Comparison of ENCODE assay signal across 8 cellular contexts in the genomic region with DNA sequence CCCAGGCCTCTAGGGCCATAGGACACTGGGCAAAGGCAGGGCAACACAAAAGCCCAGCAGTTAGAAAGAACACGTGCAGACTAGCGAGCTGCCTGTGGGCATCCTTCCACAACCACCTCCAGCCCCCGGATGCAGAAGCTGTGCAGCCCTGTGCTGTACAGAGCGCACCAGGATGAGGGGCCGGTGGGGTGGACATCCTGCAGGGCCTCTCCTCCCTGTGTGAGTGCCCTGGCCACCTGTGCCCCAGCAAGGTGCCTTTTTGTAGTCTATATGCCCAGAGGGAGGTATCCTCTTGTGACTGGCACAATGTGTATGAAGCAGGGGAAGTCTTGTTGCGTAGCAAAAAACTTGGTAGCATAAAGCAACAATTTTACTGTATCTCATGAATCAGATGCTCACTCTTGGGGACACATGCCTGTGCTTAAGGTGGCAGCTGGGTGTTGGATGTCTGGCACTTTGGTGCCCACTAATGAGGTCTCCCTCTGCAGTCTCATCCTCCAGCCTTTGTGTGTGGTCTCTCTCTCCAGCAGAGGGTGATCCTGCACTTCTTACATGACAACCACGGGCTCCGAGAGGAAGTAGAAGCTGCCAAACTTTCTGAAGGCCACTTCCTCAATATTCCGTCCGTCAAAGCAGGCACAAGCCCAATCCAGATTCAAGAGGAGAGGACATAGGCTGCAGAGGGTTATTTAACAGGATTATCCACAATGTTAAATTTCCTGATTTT. TPM values are rescaled to one million over a fixed set of nuclear protein-coding genes. Genes with fewer than 3 reads are reported as not detected.
DNase-seq lines count a peak whose midpoint lies in the region; ATAC-seq, FAIRE-seq and TF ChIP-seq lines count a peak whose summit lies in the region.

No MANE protein-coding gene starts in this region.

- DNase-seq in DMS 273 (lab: John Stamatoyannopoulos, UW; ENCODE audit: unreplicated experiment) = peak; percentile 82
- peak; percentile 45 for DNase-seq in SW480 (ENCODE audit: low spot score)
- peak; percentile 65 for DNase-seq in bronchial epithelial cell (ENCODE audit: low read depth)
- DNase-seq in kidney = no peak
- peak; percentile 8 to 61 (median 54) for DNase-seq in stimulated activated naive CD4-positive, alpha-beta T cell (lab: John Stamatoyannopoulos, UW)
- no peak for DNase-seq in DMS79 treated with DMSO at 0.1 percent for 48 hours (lab: John Stamatoyannopoulos, UW)

- no peak overlapping the region for H3K4me3 ChIP-seq in bronchial epithelial cell (ENCODE audit: low read depth, low read length)
- no peak overlapping the region for H3K4me3 ChIP-seq in kidney (ENCODE audit: low read length in 2 of 2)

- FAIRE-seq in bronchial epithelial cell (lab: Jason Lieb, UNC) (no peak), kidney (lab: Jason Lieb, UNC) (no peak)

- H3K4me1 ChIP-seq in kidney (ENCODE audit: control insufficient read depth in 1 of 2, insufficient read depth in 1 of 2, low read depth in 1 of 2, low read length in 2 of 2) = no peaks in the 10 kb centered on the region

- no peak overlapping the region for H3K27ac ChIP-seq in kidney (ENCODE audit: low read depth in 2 of 2, low read length in 2 of 2)

- no peaks in the 10 kb centered on the region for H3K27me3 ChIP-seq in bronchial epithelial cell (ENCODE audit: control insufficient read depth, insufficient read depth, low read length)

- H3K36me3 ChIP-seq in bronchial epithelial cell (ENCODE audit: control insufficient read depth, insufficient read depth, low read length) (no peaks in the 10 kb centered on the region), kidney (ENCODE audit: control insufficient read depth in 1 of 2, insufficient read depth in 2 of 2, low read length in 2 of 2) (no peaks in the 10 kb centered on the region)

- TF ChIP-seq CTCF in bronchial epithelial cell (IDR thresholded peaks at IDR 0.05; ENCODE audit: insufficient read depth, low read length, severe bottlenecking) (peak; percentile 71), kidney (IDR thresholded peaks at IDR 0.05; ENCODE audit: borderline replicate concordance, extremely low read depth, insufficient read depth) (peak; percentile 62)

- peak; percentile 77 for ATAC-seq in GM19025 (IDR thresholded peaks at IDR 0.05; ENCODE audit: low read depth, unreplicated experiment)
- ATAC-seq in HG03442 (IDR thresholded peaks at IDR 0.05; ENCODE audit: unreplicated experiment) = peak; percentile 87

- intact Hi-C loops in kidney (cut with DNase I) = no loop called here

- no peaks in the 10 kb centered on the region for H3K9me3 ChIP-seq in kidney (ENCODE audit: control insufficient read depth in 1 of 2, low read length in 2 of 2)

- H3K9ac ChIP-seq in kidney (ENCODE audit: low read length in 2 of 2) = no peak overlapping the region

RNA-seq across cellular contexts. Expression of a gene that starts 8.7 kb away (rescaled TPM):
- 3.2 and 3.5 TPM in 2 replicates for total RNA-seq in bronchial epithelial cell
- 6.3 TPM for total RNA-seq in kidney
- polyA plus RNA-seq in kidney (ENCODE audit: insufficient read depth, low read depth, low replicate concordance) = 1.3 TPM

Comparison
In these comparisons a context has a peak if more than half of its experiments do, and no peak if none do; other contexts are left out.
1. DNase-seq: peak in DMS 273 (single experiment), SW480 (single experiment), bronchial epithelial cell (single experiment) and stimulated activated naive CD4-positive, alpha-beta T cell (6 of 6); none in kidney (single experiment) and DMS79 treated with DMSO at 0.1 percent for 48 hours (single experiment).